ENCODE assay signal across 13 cellular contexts in the genomic region with DNA sequence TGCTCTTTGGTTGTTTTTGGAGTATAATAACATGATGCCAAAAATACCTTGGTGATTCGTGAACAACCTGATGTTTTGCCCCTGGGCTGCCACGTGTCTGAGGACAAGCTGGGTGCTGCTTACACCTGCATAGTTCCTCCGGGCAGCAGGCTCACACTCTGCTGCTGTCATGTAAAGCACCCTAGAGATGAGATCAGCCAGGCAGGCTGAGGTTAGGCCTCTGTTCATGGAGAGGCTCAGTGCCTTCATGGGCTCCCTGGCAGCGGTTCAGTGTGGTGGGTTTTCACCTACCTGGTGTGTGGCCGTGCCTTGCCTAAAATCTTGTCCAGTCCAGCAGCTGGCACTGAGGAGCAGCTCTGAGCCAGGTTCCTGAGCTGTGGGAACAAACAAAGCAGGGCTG.
DNase-seq lines count a peak whose midpoint lies in the region; ATAC-seq, FAIRE-seq and TF ChIP-seq lines count a peak whose summit lies in the region.
"Had no signal": no experiment of that assay in that cellular context is flagged by ENCODE, and none has a peak within 500 bp of the region (broad histone marks: within the 10 kb centered on the region; RNA-seq: fewer than 3 reads in every experiment).

No MANE protein-coding gene starts in this region.

- H3K36me3 Mint-ChIP-seq in activated naive CD4-positive, alpha-beta T cell treated with anti-CD3 and anti-CD28 coated beads for 36 hours (ENCODE audit: low read depth) = peaks cover 1% of the 10 kb centered on the region
- peaks cover 11% of the 10 kb centered on the region for H3K36me3 Mint-ChIP-seq in central memory CD8-positive, alpha-beta T cell (ENCODE audit: insufficient read depth)

- H2AFZ ChIP-seq in HepG2 (ENCODE audit: low read length) = no peak overlapping the region

- ATAC-seq in central memory CD8-positive, alpha-beta T cell (replicated peaks; ENCODE audit: extremely low read depth, poor library complexity, severe bottlenecking) = no peak
- ATAC-seq in HepG2 = no peak

- no peak overlapping the region for H3K4me3 Mint-ChIP-seq in activated naive CD4-positive, alpha-beta T cell treated with anti-CD3 and anti-CD28 coated beads for 36 hours
- peak overlapping the region; percentile 61 for H3K4me3 Mint-ChIP-seq in central memory CD8-positive, alpha-beta T cell

- no peaks in the 10 kb centered on the region for H3K9me3 Mint-ChIP-seq in activated naive CD4-positive, alpha-beta T cell treated with anti-CD3 and anti-CD28 coated beads for 36 hours
- no peaks in the 10 kb centered on the region for H3K9me3 Mint-ChIP-seq in central memory CD8-positive, alpha-beta T cell

- H3K4me3 ChIP-seq in HepG2 (replicated peaks in 1 of 3; ENCODE audit: insufficient read depth in 1 of 3, low read depth in 2 of 3, low read length in 3 of 3) = no peak overlapping the region

- no peak for TF ChIP-seq CTCF in HepG2 (CRISPR knock-in tag; IDR thresholded peaks at IDR 0.05)
- no peak for TF ChIP-seq CTCF in D721Med (IDR thresholded peaks at IDR 0.05; ENCODE audit: insufficient read depth, missing control alignments)

- FAIRE-seq in HepG2 (lab: Jason Lieb, UNC) (no peak), D721Med (lab: Jason Lieb, UNC) (no peak)
- FAIRE-seq: H54 had no signal

- no peak for TF ChIP-seq RAD21 in HepG2 (CRISPR knock-in tag; IDR thresholded peaks at IDR 0.05)

- in situ Hi-C loops in HepG2 (cut with HindIII; ENCODE audit: extremely low pct_ligation_motif_present, low pct_unique_long_range_greater_than_20kb) = loop anchor here (5.0 to 25.0 kb wide), 2 partner anchors 63 to 393 kb away; partner anchors contain the start of gene TAGAP

- no peaks in the 10 kb centered on the region for H3K79me2 ChIP-seq in HepG2 (ENCODE audit: insufficient read depth, low read length)

- TF ChIP-seq POLR2A in HepG2 (IDR thresholded peaks at IDR 0.05; ENCODE audit: insufficient read depth in 1 of 2, low read depth in 2 of 2, low read length in 2 of 2) = no peak

- TF ChIP-seq EP300 in HepG2 (IDR thresholded peaks at IDR 0.05; ENCODE audit: low read depth in 2 of 2, low read length in 2 of 2) (no peak), HepG2 (CRISPR knock-in tag; IDR thresholded peaks at IDR 0.05; ENCODE audit: borderline replicate concordance) (no peak)

- intact Hi-C loops in activated naive CD4-positive, alpha-beta T cell treated with anti-CD3 and anti-CD28 coated beads for 36 hours (cut with micrococcal nuclease) = loop anchor here (1.0 to 5.0 kb wide), 7 partner anchors 46 to 383 kb away; no protein-coding TSS in a partner anchor
- intact Hi-C loops in HepG2 (cut with micrococcal nuclease; ENCODE audit: unreplicated experiment) = loop anchor here (1.0 to 10.0 kb wide), 3 partner anchors 63 to 400 kb away; no protein-coding TSS in a partner anchor

- 0% methylated on average over 5 of the region's 5 CpGs for WGBS in HepG2 (ENCODE audit: low lambda C conversion rate)

- CTCF ChIA-PET in activated naive CD4-positive, alpha-beta T cell treated with anti-CD3 and anti-CD28 coated beads for 36 hours (lab: Charles Lee) = interaction anchor here (0.8 to 6.5 kb wide), 24 partner anchors 9 to 333 kb away, joined by 3 to 130 read pairs (median 8); partner anchors contain the start of genes RSPH3 and TAGAP
- CTCF ChIA-PET in HepG2 (lab: Yijun Ruan, JAX; ENCODE audit: low intra/inter-chr PET ratio, low total read pairs) = interaction anchor here (1.4 to 3.3 kb wide), 2 partner anchors 62 to 96 kb away, joined by 4 to 17 read pairs; no protein-coding TSS in a partner anchor

- H3K4me1 ChIP-seq in HepG2 (ENCODE audit: insufficient read depth, low read length) = peaks cover 17% of the 10 kb centered on the region; the same call in 1 of the 2 replicates

- no peaks in the 10 kb centered on the region for H3K9me3 ChIP-seq in HepG2 (ENCODE audit: low read length)

- peak overlapping the region; percentile 86 for H3K27ac Mint-ChIP-seq in activated naive CD4-positive, alpha-beta T cell treated with anti-CD3 and anti-CD28 coated beads for 36 hours
- peak overlapping the region; percentile 85 for H3K27ac Mint-ChIP-seq in central memory CD8-positive, alpha-beta T cell (ENCODE audit: low read depth)

- H3K36me3 ChIP-seq in HepG2 (replicated peaks in 1 of 2; ENCODE audit: control insufficient read depth in 1 of 2, insufficient read depth in 2 of 2, low read length in 2 of 2) = no peaks in the 10 kb centered on the region

- H3K27ac ChIP-seq in temporal lobe (ENCODE audit: low read depth, low read length) (peak overlapping the region; percentile 19), HepG2 (ENCODE audit: extremely low read length, insufficient read depth, low read length) (no peak overlapping the region)

- peaks cover 79% of the 10 kb centered on the region for H3K4me1 Mint-ChIP-seq in activated naive CD4-positive, alpha-beta T cell treated with anti-CD3 and anti-CD28 coated beads for 36 hours (ENCODE audit: low read depth)
- H3K4me1 Mint-ChIP-seq in central memory CD8-positive, alpha-beta T cell = peaks cover 81% of the 10 kb centered on the region

- no peak overlapping the region for H3K4me2 ChIP-seq in HepG2 (ENCODE audit: low read depth, low read length)

- H3K27me3 Mint-ChIP-seq in activated naive CD4-positive, alpha-beta T cell treated with anti-CD3 and anti-CD28 coated beads for 36 hours (ENCODE audit: low read depth) = no peaks in the 10 kb centered on the region
- no peaks in the 10 kb centered on the region for H3K27me3 Mint-ChIP-seq in central memory CD8-positive, alpha-beta T cell

- H3K9ac ChIP-seq in HepG2 (ENCODE audit: insufficient read depth, low read depth, low read length) = no peak overlapping the region

- POLR2A ChIA-PET in HepG2 (lab: Yijun Ruan, JAX) = no interaction called here

- peak; percentile 43 for DNase-seq in activated naive CD4-positive, alpha-beta T cell treated with anti-CD3 and anti-CD28 coated beads for 36 hours
- DNase-seq in activated naive CD4-positive, alpha-beta T cell treated with Interleukin-2 at 50 U/mL for 16 hours = no peak
- peak; percentile 6 for DNase-seq in NCI-H69 (lab: John Stamatoyannopoulos, UW)
- DNase-seq in central memory CD8-positive, alpha-beta T cell (ENCODE audit: low spot score in 2 of 2) = peak in 1 of 2 donors; percentile 11
- no peak for DNase-seq in HepG2 (ENCODE audit: low spot score)
- DNase-seq in effector CD8-positive, alpha-beta T cell (lab: John Stamatoyannopoulos, UW) = no peak
- no peak for DNase-seq in D721Med (ENCODE audit: insufficient read length, low spot score)
- DNase-seq: activated CD4-positive, alpha-beta T cell treated with anti-CD3 and anti-CD28 coated beads for 48 hours; mesenchymal stem cell; MV-4-11; stimulated activated CD8-positive, alpha-beta memory T cell treated with anti-CD3 and anti-CD28 coated beads, Interleukin-4, amount 100 ng/mL, for 48 hours had no signal

- no peaks in the 10 kb centered on the region; the same call in 1 of the 2 replicates for H4K20me1 ChIP-seq in HepG2 (ENCODE audit: insufficient read depth, low read length)

- no TSS peak for BruUV-seq in HepG2 (replicated peaks; lab: Mats Ljungman, UMichigan)

- peaks cover 3 to 48% of the 10 kb centered on the region in 2 experiments; a peak in 4 of 5 replicates for H3K27me3 ChIP-seq in HepG2 (ENCODE audit: control insufficient read depth in 1 of 2, insufficient read depth in 2 of 2, low read length in 2 of 2)

TF ChIP-seq in HepG2, 621 proteins besides CTCF, POLR2A, EP300 and RAD21:
- no peak for TF ChIP-seq ZNF503 (CRISPR knock-in tag; IDR thresholded peaks at IDR 0.05)
- no peak for TF ChIP-seq RARG (CRISPR knock-in tag; IDR thresholded peaks at IDR 0.05; ENCODE audit: low read depth)
- no peak for TF ChIP-seq ZFP90 (CRISPR knock-in tag; IDR thresholded peaks at IDR 0.05; ENCODE audit: borderline replicate concordance)
- no peak for TF ChIP-seq ZSCAN30 (CRISPR knock-in tag; IDR thresholded peaks at IDR 0.05)
- TF ChIP-seq ZNF296 (CRISPR knock-in tag; conservative IDR thresholded peaks at IDR 0.05) = no peak
- TF ChIP-seq, protein P1, sequence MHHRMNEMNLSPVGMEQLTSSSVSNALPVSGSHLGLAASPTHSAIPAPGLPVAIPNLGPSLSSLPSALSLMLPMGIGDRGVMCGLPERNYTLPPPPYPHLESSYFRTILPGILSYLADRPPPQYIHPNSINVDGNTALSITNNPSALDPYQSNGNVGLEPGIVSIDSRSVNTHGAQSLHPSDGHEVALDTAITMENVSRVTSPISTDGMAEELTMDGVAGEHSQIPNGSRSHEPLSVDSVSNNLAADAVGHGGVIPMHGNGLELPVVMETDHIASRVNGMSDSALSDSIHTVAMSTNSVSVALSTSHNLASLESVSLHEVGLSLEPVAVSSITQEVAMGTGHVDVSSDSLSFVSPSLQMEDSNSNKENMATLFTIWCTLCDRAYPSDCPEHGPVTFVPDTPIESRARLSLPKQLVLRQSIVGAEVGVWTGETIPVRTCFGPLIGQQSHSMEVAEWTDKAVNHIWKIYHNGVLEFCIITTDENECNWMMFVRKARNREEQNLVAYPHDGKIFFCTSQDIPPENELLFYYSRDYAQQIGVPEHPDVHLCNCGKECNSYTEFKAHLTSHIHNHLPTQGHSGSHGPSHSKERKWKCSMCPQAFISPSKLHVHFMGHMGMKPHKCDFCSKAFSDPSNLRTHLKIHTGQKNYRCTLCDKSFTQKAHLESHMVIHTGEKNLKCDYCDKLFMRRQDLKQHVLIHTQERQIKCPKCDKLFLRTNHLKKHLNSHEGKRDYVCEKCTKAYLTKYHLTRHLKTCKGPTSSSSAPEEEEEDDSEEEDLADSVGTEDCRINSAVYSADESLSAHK (CRISPR knock-in tag; IDR thresholded peaks at IDR 0.05; ENCODE audit: borderline replicate concordance) = no peak
- no peak for TF ChIP-seq CENPT (CRISPR knock-in tag; IDR thresholded peaks at IDR 0.05; ENCODE audit: low read depth)

Comparison
In these comparisons a context has a peak if more than half of its experiments do, and no peak if none do; other contexts are left out.
1. DNase-seq: peak in activated naive CD4-positive, alpha-beta T cell treated with anti-CD3 and anti-CD28 coated beads for 36 hours (single experiment) and NCI-H69 (single experiment); none in activated naive CD4-positive, alpha-beta T cell treated with Interleukin-2 at 50 U/mL for 16 hours (single experiment), HepG2 (single experiment), effector CD8-positive, alpha-beta T cell (single experiment) and D721Med (single experiment).